8 cellular contexts compared by ENCODE assay signal in the genomic region with DNA sequence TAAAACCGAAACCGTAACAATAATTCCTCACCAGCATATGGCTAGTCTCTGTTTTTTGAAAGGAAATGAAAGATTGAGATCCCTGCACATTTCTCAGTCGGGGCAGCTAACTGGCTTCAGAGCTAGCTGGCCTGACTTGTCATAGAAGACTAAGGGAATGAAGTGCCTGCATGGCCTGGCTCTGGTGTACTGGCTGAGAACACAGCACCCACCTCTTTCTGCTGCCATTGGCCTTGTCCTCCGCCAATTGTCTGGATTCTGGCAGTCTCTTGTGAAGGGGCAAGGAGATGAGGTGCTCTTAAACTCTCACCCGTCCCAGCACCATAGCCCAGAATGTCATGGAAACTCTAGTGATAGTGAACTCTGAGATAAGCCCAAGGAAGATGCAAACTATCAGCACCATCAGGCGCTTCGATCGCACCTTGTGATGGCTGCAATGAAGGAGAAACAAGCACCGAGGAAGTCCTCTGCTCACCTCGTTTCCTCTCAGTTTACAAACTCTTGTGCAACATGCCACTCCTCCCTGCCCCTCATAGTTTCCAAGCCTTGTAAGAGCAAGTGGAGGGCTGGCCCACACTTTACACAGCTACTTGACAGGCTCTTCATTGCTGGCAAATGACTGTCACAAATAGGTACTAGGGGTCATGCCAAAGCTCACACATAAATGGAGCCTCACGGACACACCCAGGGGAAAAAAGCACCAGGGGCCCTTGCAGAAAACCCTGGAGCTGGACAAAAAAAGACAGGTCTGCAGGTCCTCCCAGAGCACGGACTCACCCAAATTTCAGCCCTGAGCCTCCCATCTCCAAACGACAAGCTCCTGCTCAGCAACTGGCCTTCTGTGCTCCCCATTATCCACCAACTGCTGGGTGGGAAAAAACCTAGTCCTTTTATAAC. TPM values are rescaled to one million over a fixed set of nuclear protein-coding genes. Genes with fewer than 3 reads are reported as not detected.
DNase-seq lines count a peak whose midpoint lies in the region; ATAC-seq and TF ChIP-seq lines count a peak whose summit lies in the region.

No MANE protein-coding gene starts in this region.

- ATAC-seq in body of pancreas (no peak), GM19324 (IDR thresholded peaks at IDR 0.05; ENCODE audit: low FRiP score, unreplicated experiment) (no peak), HG02981 (IDR thresholded peaks at IDR 0.05; ENCODE audit: unreplicated experiment) (no peak)

- peaks cover 56% of the 10 kb centered on the region for H3K4me1 Mint-ChIP-seq in activated naive CD4-positive, alpha-beta T cell treated with anti-CD3 and anti-CD28 coated beads for 36 hours (ENCODE audit: low read depth)

- peaks cover 12% of the 10 kb centered on the region for H3K4me1 ChIP-seq in body of pancreas

- H3K9me3 ChIP-seq in body of pancreas: no peaks in the 10 kb centered on the region

- H3K4me3 ChIP-seq in body of pancreas: no peak overlapping the region

- peak overlapping the region; percentile 93 for H3K4me3 Mint-ChIP-seq in activated naive CD4-positive, alpha-beta T cell treated with anti-CD3 and anti-CD28 coated beads for 36 hours

- H3K36me3 Mint-ChIP-seq in activated naive CD4-positive, alpha-beta T cell treated with anti-CD3 and anti-CD28 coated beads for 36 hours (ENCODE audit: low read depth): peaks cover 11% of the 10 kb centered on the region

- peak; percentile 50 for DNase-seq in NAMALWA (ENCODE audit: low spot score)
- DNase-seq in activated naive CD4-positive, alpha-beta T cell treated with anti-CD3 and anti-CD28 coated beads for 36 hours: peak; percentile 65
- peak; percentile 87 for DNase-seq in iris pigment epithelial cell (ENCODE audit: low read depth)
- peak; percentile 61 for DNase-seq in stimulated activated CD8-positive, alpha-beta memory T cell treated with anti-CD3 and anti-CD28 coated beads, Interleukin-4, amount 100 ng/mL, for 48 hours
- DNase-seq in body of pancreas: no peak

- TF ChIP-seq POLR2A in body of pancreas (IDR thresholded peaks at IDR 0.05): no peak

- intact Hi-C loops in activated naive CD4-positive, alpha-beta T cell treated with anti-CD3 and anti-CD28 coated beads for 36 hours (cut with micrococcal nuclease): loop anchor here (1.0 to 5.0 kb wide), 7 partner anchors 16 to 1062 kb away; a partner anchor contains a TSS
- intact Hi-C loops in body of pancreas (cut with DNase I): no loop called here

- H3K36me3 ChIP-seq in body of pancreas (replicated peaks in 1 of 2; ENCODE audit: insufficient read depth in 1 of 2, low read depth in 2 of 2): no peaks in the 10 kb centered on the region

- TF ChIP-seq CTCF in C4-2B (conservative IDR thresholded peaks at IDR 0.05): no peak
- TF ChIP-seq CTCF in body of pancreas (IDR thresholded peaks at IDR 0.05): no peak

- no peaks in the 10 kb centered on the region for H3K9me3 Mint-ChIP-seq in activated naive CD4-positive, alpha-beta T cell treated with anti-CD3 and anti-CD28 coated beads for 36 hours

- CTCF ChIA-PET in activated naive CD4-positive, alpha-beta T cell treated with anti-CD3 and anti-CD28 coated beads for 36 hours (lab: Charles Lee): no interaction called here

- 76 to 83% methylated on average over 12 to 13 of the region's 13 CpGs for WGBS in body of pancreas, 2 donors

- H3K27ac ChIP-seq in C4-2B (peak overlapping the region; percentile 68), body of pancreas (no peak overlapping the region)

- H3K27me3 Mint-ChIP-seq in activated naive CD4-positive, alpha-beta T cell treated with anti-CD3 and anti-CD28 coated beads for 36 hours (ENCODE audit: low read depth): no peaks in the 10 kb centered on the region

- H3K27ac Mint-ChIP-seq in activated naive CD4-positive, alpha-beta T cell treated with anti-CD3 and anti-CD28 coated beads for 36 hours: peak overlapping the region; percentile 65

- no peaks in the 10 kb centered on the region for H3K27me3 ChIP-seq in body of pancreas

RNA-seq across cellular contexts. Expression of a gene that starts 16.4 kb away (rescaled TPM):
- total RNA-seq in activated naive CD4-positive, alpha-beta T cell treated with anti-CD3 and anti-CD28 coated beads for 36 hours: 10 to 100 TPM; 30.4 to 31.2 TPM
- 10 to 100 TPM; 11.5 to 13.5 TPM for total RNA-seq in body of pancreas

RNA-seq across cellular contexts. Expression of a gene that starts 59.3 kb away (rescaled TPM):
- 10 to 100 TPM; 88.2 to 89.9 TPM for total RNA-seq in activated naive CD4-positive, alpha-beta T cell treated with anti-CD3 and anti-CD28 coated beads for 36 hours
- total RNA-seq in body of pancreas: 10 to 100 TPM; 22.1 to 54.1 TPM

Comparison
In these comparisons a context has a peak if more than half of its experiments do, and no peak if none do; other contexts are left out.
1. DNase-seq: peak in NAMALWA (single experiment), activated naive CD4-positive, alpha-beta T cell treated with anti-CD3 and anti-CD28 coated beads for 36 hours (single experiment), iris pigment epithelial cell (single experiment) and stimulated activated CD8-positive, alpha-beta memory T cell treated with anti-CD3 and anti-CD28 coated beads, Interleukin-4, amount 100 ng/mL, for 48 hours (single experiment); none in body of pancreas (0 of 4).